Comparison of ENCODE assay signal across 11 cellular contexts in genomic region chr14:97353102-97353501, GRCh38.
"Had no signal": no experiment of that assay in that cellular context is flagged by ENCODE, and none has a peak within 500 bp of the region (broad histone marks: within the 10 kb centered on the region; RNA-seq: fewer than 3 reads in every experiment).

No MANE protein-coding gene starts in this region.

- ATAC-seq: GM23338, HCT116 had no signal

- DNase-seq: GM23248, GOT3, H7, H9, HCEC 1CT, HFFc6 had no signal

- H3K27ac ChIP-seq: GM23248 had no signal

- H3K9me3 ChIP-seq: HAP-1 had no signal

- H3K4me1 ChIP-seq: HAP-1 had no signal

- H2AFZ ChIP-seq: GM23248, GM23338 had no signal

- H3K4me2 ChIP-seq: GM23338 had no signal

- H3K4me3 ChIP-seq: GM23248, GM23338, HAP-1 had no signal

- H3K36me3 ChIP-seq: HAP-1 had no signal

- FAIRE-seq: H1, H54 had no signal

- H3K9ac ChIP-seq: GM23248 had no signal
